ENCODE assay signal across 15 cellular contexts in the genomic region with DNA sequence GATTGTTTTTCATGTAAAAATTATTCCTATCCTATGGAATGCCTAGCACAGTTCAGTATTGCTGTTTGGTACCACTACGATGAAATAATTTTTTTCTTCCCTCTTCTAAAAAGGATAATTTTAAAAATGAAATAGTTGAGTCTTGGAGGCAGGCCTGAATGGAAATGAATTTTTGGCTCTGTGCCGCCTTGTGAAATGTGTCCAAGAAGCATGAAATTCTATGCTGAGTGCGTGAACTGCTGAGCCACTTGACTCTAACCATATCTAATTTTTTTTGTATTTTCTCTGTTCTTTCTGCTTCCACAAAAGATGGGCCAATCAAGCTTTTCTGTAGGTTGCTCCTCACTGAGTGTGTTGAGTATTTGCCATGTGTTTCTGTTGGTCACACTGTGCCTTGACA.
DNase-seq lines count a peak whose midpoint lies in the region; TF ChIP-seq lines count a peak whose summit lies in the region.
"Had no signal": no experiment of that assay in that cellular context is flagged by ENCODE, and none has a peak within 500 bp of the region (broad histone marks: within the 10 kb centered on the region; RNA-seq: fewer than 3 reads in every experiment).

No MANE protein-coding gene starts in this region.

- no peak for TF ChIP-seq POLR2A in breast epithelium (IDR thresholded peaks at IDR 0.05)
- TF ChIP-seq POLR2A in testis (IDR thresholded peaks at IDR 0.05), result no peak

- no peak overlapping the region for H4K91ac ChIP-seq in mesenchymal stem cell (ENCODE audit: low read length)
- H4K91ac ChIP-seq in neuronal stem cell (ENCODE audit: low read depth, low read length, poor library complexity), result no peak overlapping the region

- H2BK120ac ChIP-seq in mesenchymal stem cell (ENCODE audit: low read depth, low read length) (no peak overlapping the region), neuronal stem cell (ENCODE audit: low read depth, low read length) (no peak overlapping the region)

- H3K79me1 ChIP-seq in mesenchymal stem cell (replicated peaks; ENCODE audit: low read length, poor library complexity, severe bottlenecking) (peaks cover 16% of the 10 kb centered on the region), neuronal stem cell (ENCODE audit: low read depth, low read length) (no peaks in the 10 kb centered on the region)

- H2BK12ac ChIP-seq in mesenchymal stem cell (ENCODE audit: low read length in 2 of 2) (no peak overlapping the region), neuronal stem cell (ENCODE audit: low read length) (no peak overlapping the region)

- CTCF ChIA-PET in MCF 10A (lab: Yijun Ruan, JAX), result interaction anchor here (1.1 to 3.2 kb wide), 3 partner anchors 13 to 432 kb away, joined by 3 to 21 read pairs (median 4); no protein-coding TSS in a partner anchor

- no peaks in the 10 kb centered on the region for H3K27me3 ChIP-seq in breast epithelium
- H3K27me3 ChIP-seq in mesenchymal stem cell (ENCODE audit: control insufficient read depth in 1 of 2, insufficient read depth in 1 of 2, low read length in 2 of 2), result no peaks in the 10 kb centered on the region
- H3K27me3 ChIP-seq in testis, result no peaks in the 10 kb centered on the region
- no peaks in the 10 kb centered on the region for H3K27me3 ChIP-seq in neuronal stem cell (ENCODE audit: control insufficient read depth in 3 of 3, insufficient read depth in 3 of 3, low read depth in 1 of 3, low read length in 3 of 3)

- intact Hi-C loops in MCF 10A (cut with micrococcal nuclease), result no loop called here
- intact Hi-C loops in breast epithelium (cut with DNase I; ENCODE audit: low total_unique reads), result loop anchor here (10.0 kb wide), 1 partner anchor 427 kb away; no protein-coding TSS in a partner anchor
- intact Hi-C loops in testis (cut with DNase I; ENCODE audit: low total_unique reads), result no loop called here

- H2AFZ ChIP-seq in mesenchymal stem cell (ENCODE audit: low read depth, low read length) (no peak overlapping the region), neuronal stem cell (ENCODE audit: low read length) (no peak overlapping the region)
- H2AFZ ChIP-seq: GM23248 had no signal

- H3K36me3 ChIP-seq in breast epithelium, result no peaks in the 10 kb centered on the region
- H3K36me3 ChIP-seq in mesenchymal stem cell (ENCODE audit: control insufficient read depth in 1 of 2, insufficient read depth in 2 of 2, low read depth in 1 of 2, low read length in 2 of 2), result peaks cover 32 to 88% of the 10 kb centered on the region in 2 experiments
- no peaks in the 10 kb centered on the region for H3K36me3 ChIP-seq in testis (ENCODE audit: low read depth, missing control alignments)
- H3K36me3 ChIP-seq in neuronal stem cell (replicated peaks in 1 of 2; ENCODE audit: control insufficient read depth in 2 of 2, insufficient read depth in 2 of 2, low read length in 2 of 2), result peaks cover 16 to 91% of the 10 kb centered on the region in 2 donors

- H3K4ac ChIP-seq in mesenchymal stem cell (ENCODE audit: low read depth in 1 of 2, low read length in 2 of 2), result no peak overlapping the region
- no peak overlapping the region for H3K4ac ChIP-seq in neuronal stem cell (ENCODE audit: low read length)

- no peaks in the 10 kb centered on the region for H3K4me1 Mint-ChIP-seq in MCF 10A (ENCODE audit: insufficient read depth, unreplicated experiment)
- H3K4me1 Mint-ChIP-seq: CD4-positive, CD25-positive, alpha-beta regulatory T cell had no signal

- H3K4me1 ChIP-seq in breast epithelium, result no peaks in the 10 kb centered on the region
- H3K4me1 ChIP-seq in mesenchymal stem cell (ENCODE audit: control insufficient read depth, insufficient read depth, low read depth, low read length), result peaks cover 1% of the 10 kb centered on the region
- H3K4me1 ChIP-seq in testis, result peaks cover 3% of the 10 kb centered on the region
- H3K4me1 ChIP-seq in neuronal stem cell (ENCODE audit: control insufficient read depth in 2 of 2, insufficient read depth in 1 of 2, low read depth in 1 of 2, low read length in 2 of 2), result peaks cover 0 to 7% of the 10 kb centered on the region in 2 donors

- peak overlapping the region; percentile 51 for H3K27ac Mint-ChIP-seq in MCF 10A (ENCODE audit: low read depth, unreplicated experiment)
- H3K27ac Mint-ChIP-seq: CD4-positive, CD25-positive, alpha-beta regulatory T cell had no signal

- peak overlapping the region; percentile 47 for H2BK5ac ChIP-seq in mesenchymal stem cell (ENCODE audit: low read depth, low read length, poor library complexity, severe bottlenecking)
- no peak overlapping the region for H2BK5ac ChIP-seq in neuronal stem cell (ENCODE audit: low read length)

- H3K9me3 Mint-ChIP-seq in MCF 10A (ENCODE audit: unreplicated experiment), result no peaks in the 10 kb centered on the region
- H3K9me3 Mint-ChIP-seq: CD4-positive, CD25-positive, alpha-beta regulatory T cell had no signal

- no peak overlapping the region for H3K4me2 ChIP-seq in mesenchymal stem cell (ENCODE audit: low read length, poor library complexity, severe bottlenecking)
- no peak overlapping the region for H3K4me2 ChIP-seq in neuronal stem cell (ENCODE audit: insufficient read depth, low read length, poor library complexity, severe bottlenecking)

- no peaks in the 10 kb centered on the region for H3K9me3 ChIP-seq in breast epithelium
- no peaks in the 10 kb centered on the region for H3K9me3 ChIP-seq in mesenchymal stem cell (ENCODE audit: control insufficient read depth, low read length)
- no peaks in the 10 kb centered on the region for H3K9me3 ChIP-seq in testis
- H3K9me3 ChIP-seq in neuronal stem cell (replicated peaks in 1 of 2; ENCODE audit: control insufficient read depth in 2 of 2, insufficient read depth in 1 of 2, low read depth in 1 of 2, low read length in 2 of 2), result no peaks in the 10 kb centered on the region

- no peak overlapping the region for H3K18ac ChIP-seq in mesenchymal stem cell (ENCODE audit: low read depth in 1 of 2, low read length in 2 of 2)
- no peak overlapping the region for H3K18ac ChIP-seq in neuronal stem cell (ENCODE audit: low read length)

- H2AK5ac ChIP-seq in mesenchymal stem cell (ENCODE audit: low read length, severe bottlenecking) (no peak overlapping the region), neuronal stem cell (ENCODE audit: low read depth, low read length) (no peak overlapping the region)

- no TSS peak for BruUV-seq in MCF 10A (replicated peaks; lab: Mats Ljungman, UMichigan)

- H3K14ac ChIP-seq in mesenchymal stem cell (ENCODE audit: low read length in 2 of 2) (no peak overlapping the region), neuronal stem cell (ENCODE audit: low read length) (no peak overlapping the region)

- no peak overlapping the region for H3K4me3 ChIP-seq in breast epithelium
- no peak overlapping the region for H3K4me3 ChIP-seq in mesenchymal stem cell (ENCODE audit: insufficient read depth in 1 of 2, low read depth in 1 of 2, low read length in 2 of 2)
- H3K4me3 ChIP-seq in testis, result no peak overlapping the region
- no peak overlapping the region for H3K4me3 ChIP-seq in neuronal stem cell (ENCODE audit: low read length in 2 of 2)
- H3K4me3 ChIP-seq: GM12878, GM23248 had no signal

- no peaks in the 10 kb centered on the region for H3K27me3 Mint-ChIP-seq in MCF 10A (ENCODE audit: insufficient read depth, unreplicated experiment)
- H3K27me3 Mint-ChIP-seq: CD4-positive, CD25-positive, alpha-beta regulatory T cell had no signal

- H3K4me3 Mint-ChIP-seq in MCF 10A (ENCODE audit: unreplicated experiment), result no peak overlapping the region
- H3K4me3 Mint-ChIP-seq: CD4-positive, CD25-positive, alpha-beta regulatory T cell had no signal

- DNase-seq in MCF 10A (ENCODE audit: unreplicated experiment) (no peak), breast epithelium (ENCODE audit: low spot score in 2 of 2) (no peak), cerebellar cortex (ENCODE audit: low spot score) (peak; percentile 46), mesenchymal stem cell (no peak), testis (peak; percentile 33), neuronal stem cell (ENCODE audit: low spot score) (no peak), amygdala (lab: John Stamatoyannopoulos, UW) (no peak), HuH-7 (ENCODE audit: low spot score) (no peak)
- DNase-seq: Calu3; CD4-positive, CD25-positive, alpha-beta regulatory T cell; DMS 273 treated with DMSO at 0.1 percent for 48 hours; GM23248 had no signal

- no peak overlapping the region for H2BK15ac ChIP-seq in mesenchymal stem cell (ENCODE audit: low read depth, poor library complexity, severe bottlenecking)
- H2BK15ac ChIP-seq in neuronal stem cell (ENCODE audit: low read length), result no peak overlapping the region

- H3K27ac ChIP-seq in breast epithelium (no peak overlapping the region), mesenchymal stem cell (ENCODE audit: low read length, poor library complexity, severe bottlenecking) (no peak overlapping the region), testis (no peak overlapping the region), neuronal stem cell (replicated peaks; ENCODE audit: low read length) (no peak overlapping the region)
- H3K27ac ChIP-seq: 22Rv1, GM23248, HL-60 had no signal

- POLR2A ChIA-PET in MCF 10A (lab: Yijun Ruan, JAX), result no interaction called here

- no peak overlapping the region for H3K9ac ChIP-seq in mesenchymal stem cell (ENCODE audit: low read length)
- H3K9ac ChIP-seq in neuronal stem cell (ENCODE audit: low read depth, low read length, poor library complexity), result no peak overlapping the region
- H3K9ac ChIP-seq: GM23248 had no signal

- H3K23ac ChIP-seq in mesenchymal stem cell (ENCODE audit: low read length in 2 of 2), result no peak overlapping the region
- H3K23ac ChIP-seq in neuronal stem cell (ENCODE audit: low read depth, low read length, poor library complexity), result no peak overlapping the region

- no peak for TF ChIP-seq CTCF in MCF 10A (IDR thresholded peaks at IDR 0.05; ENCODE audit: unreplicated experiment)
- TF ChIP-seq CTCF in breast epithelium (IDR thresholded peaks at IDR 0.05), result no peak
- no peak for TF ChIP-seq CTCF in testis (IDR thresholded peaks at IDR 0.05)

- H3K36me3 Mint-ChIP-seq in MCF 10A (ENCODE audit: insufficient read depth, unreplicated experiment), result peaks cover 60% of the 10 kb centered on the region
- H3K36me3 Mint-ChIP-seq: CD4-positive, CD25-positive, alpha-beta regulatory T cell had no signal

- H4K8ac ChIP-seq in mesenchymal stem cell (ENCODE audit: low read length) (no peak overlapping the region), neuronal stem cell (ENCODE audit: low read depth, low read length) (no peak overlapping the region)

- WGBS in mesenchymal stem cell, result 100% methylated on average over 2 of the region's 3 CpGs
- WGBS in testis, 2 donors, result 61 to 70% methylated on average over 3 of the region's 3 CpGs
- no CpG with 5 or more reads among the region's 3 CpGs for WGBS in neuronal stem cell (ENCODE audit: extremely low coverage in 2 of 2, insufficient read length in 2 of 2, insufficient replicate concordance in 1 of 2), 2 donors

Comparison
In these comparisons a context has a peak if more than half of its experiments do, and no peak if none do; other contexts are left out.
1. DNase-seq: peak in cerebellar cortex (single experiment) and testis (single experiment); none in MCF 10A (single experiment), breast epithelium (0 of 2), mesenchymal stem cell (single experiment), neuronal stem cell (single experiment), amygdala (0 of 56) and HuH-7 (single experiment).